In genomic region chr1:111593403-111594127, GRCh38 we compare ENCODE assay signal across 8 cellular contexts. TPM values are rescaled to one million over a fixed set of nuclear protein-coding genes. Genes with fewer than 3 reads are reported as not detected.
DNase-seq lines count a peak whose midpoint lies in the region; ATAC-seq, FAIRE-seq and TF ChIP-seq lines count a peak whose summit lies in the region.

No MANE protein-coding gene starts in this region.

- FAIRE-seq in urothelium cell line (lab: Jason Lieb, UNC), result no peak

- peak overlapping the region; percentile 75 for H3K27ac ChIP-seq in lower lobe of right lung

- TF ChIP-seq CTCF in lower lobe of right lung (IDR thresholded peaks at IDR 0.05), result no peak

- CTCF ChIA-PET in activated naive CD4-positive, alpha-beta T cell treated with anti-CD3 and anti-CD28 coated beads for 36 hours (lab: Charles Lee), result interaction anchor here (0.8 to 4.1 kb wide), 15 partner anchors 8 to 160 kb away, joined by 3 to 18 read pairs (median 4); partner anchors contain the start of gene RAP1A

- H3K36me3 Mint-ChIP-seq in activated naive CD4-positive, alpha-beta T cell treated with anti-CD3 and anti-CD28 coated beads for 36 hours (ENCODE audit: low read depth), result no peaks in the 10 kb centered on the region
- peaks cover 3% of the 10 kb centered on the region for H3K36me3 Mint-ChIP-seq in activated T-helper 2 cell treated with anti-CD3 and anti-CD28 coated beads, Interferon-gamma antibody, Interleukin-2, Interleukin-4, amounts not matched to agents 10 μg/mL and 5 μg/mL and 100 μg/mL, durations not matched to agents 14 hours and 24 hours and 36 hours (ENCODE audit: low read depth)

- peaks cover 65% of the 10 kb centered on the region for H3K4me1 Mint-ChIP-seq in activated naive CD4-positive, alpha-beta T cell treated with anti-CD3 and anti-CD28 coated beads for 36 hours (ENCODE audit: low read depth)
- peaks cover 83% of the 10 kb centered on the region for H3K4me1 Mint-ChIP-seq in activated T-helper 2 cell treated with anti-CD3 and anti-CD28 coated beads, Interferon-gamma antibody, Interleukin-2, Interleukin-4, amounts not matched to agents 10 μg/mL and 5 μg/mL and 100 μg/mL, durations not matched to agents 14 hours and 24 hours and 36 hours (ENCODE audit: low read depth)

- peaks cover 62% of the 10 kb centered on the region for H3K4me1 ChIP-seq in lower lobe of right lung

- H3K27me3 ChIP-seq in lower lobe of right lung (ENCODE audit: low read depth), result no peaks in the 10 kb centered on the region

- no peak for ATAC-seq in lower lobe of right lung

- DNase-seq in activated naive CD4-positive, alpha-beta T cell treated with anti-CD3 and anti-CD28 coated beads for 36 hours, result no peak
- DNase-seq in activated naive CD4-positive, alpha-beta T cell (lab: John Stamatoyannopoulos, UW), result no peak
- no peak for DNase-seq in activated T-helper 2 cell treated with anti-CD3 and anti-CD28 coated beads, Interferon-gamma antibody, Interleukin-2, Interleukin-4, amounts not matched to agents 10 μg/mL and 5 μg/mL and 100 μg/mL, durations not matched to agents 14 hours and 24 hours and 36 hours (ENCODE audit: low spot score)
- DNase-seq in lower lobe of right lung, result no peak
- peak; percentile 46 for DNase-seq in urothelium cell line (ENCODE audit: low spot score)
- no peak for DNase-seq in putamen (ENCODE audit: low spot score)
- no peak for DNase-seq in germinal center (ENCODE audit: low spot score)
- no peak for DNase-seq in occipital lobe (lab: John Stamatoyannopoulos, UW)

- H3K27ac Mint-ChIP-seq in activated naive CD4-positive, alpha-beta T cell treated with anti-CD3 and anti-CD28 coated beads for 36 hours, result peak overlapping the region; percentile 86
- peak overlapping the region; percentile 89 for H3K27ac Mint-ChIP-seq in activated T-helper 2 cell treated with anti-CD3 and anti-CD28 coated beads, Interferon-gamma antibody, Interleukin-2, Interleukin-4, amounts not matched to agents 10 μg/mL and 5 μg/mL and 100 μg/mL, durations not matched to agents 14 hours and 24 hours and 36 hours

- H3K4me3 ChIP-seq in lower lobe of right lung, result no peak overlapping the region

- no peaks in the 10 kb centered on the region for H3K27me3 Mint-ChIP-seq in activated naive CD4-positive, alpha-beta T cell treated with anti-CD3 and anti-CD28 coated beads for 36 hours (ENCODE audit: low read depth)
- H3K27me3 Mint-ChIP-seq in activated T-helper 2 cell treated with anti-CD3 and anti-CD28 coated beads, Interferon-gamma antibody, Interleukin-2, Interleukin-4, amounts not matched to agents 10 μg/mL and 5 μg/mL and 100 μg/mL, durations not matched to agents 14 hours and 24 hours and 36 hours (ENCODE audit: low read depth), result no peaks in the 10 kb centered on the region

- intact Hi-C loops in activated naive CD4-positive, alpha-beta T cell treated with anti-CD3 and anti-CD28 coated beads for 36 hours (cut with micrococcal nuclease), result loop anchor here (1.0 to 10.0 kb wide), 6 partner anchors 23 to 377 kb away; no protein-coding TSS in a partner anchor
- intact Hi-C loops in activated T-helper 2 cell treated with anti-CD3 and anti-CD28 coated beads, Interferon-gamma antibody, Interleukin-2, Interleukin-4, amounts not matched to agents 10 μg/mL and 5 μg/mL and 100 μg/mL, durations not matched to agents 14 hours and 24 hours and 36 hours (cut with micrococcal nuclease), result loop anchor here (1.0 to 10.0 kb wide), 7 partner anchors 8 to 709 kb away; no protein-coding TSS in a partner anchor
- intact Hi-C loops in lower lobe of right lung (cut with DNase I), result no loop called here

- peak overlapping the region; percentile 54 for H3K4me3 Mint-ChIP-seq in activated naive CD4-positive, alpha-beta T cell treated with anti-CD3 and anti-CD28 coated beads for 36 hours
- H3K4me3 Mint-ChIP-seq in activated T-helper 2 cell treated with anti-CD3 and anti-CD28 coated beads, Interferon-gamma antibody, Interleukin-2, Interleukin-4, amounts not matched to agents 10 μg/mL and 5 μg/mL and 100 μg/mL, durations not matched to agents 14 hours and 24 hours and 36 hours (ENCODE audit: low read depth), result peak overlapping the region; percentile 59

- no peaks in the 10 kb centered on the region for H3K36me3 ChIP-seq in lower lobe of right lung

- no peaks in the 10 kb centered on the region for H3K9me3 Mint-ChIP-seq in activated naive CD4-positive, alpha-beta T cell treated with anti-CD3 and anti-CD28 coated beads for 36 hours
- H3K9me3 Mint-ChIP-seq in activated T-helper 2 cell treated with anti-CD3 and anti-CD28 coated beads, Interferon-gamma antibody, Interleukin-2, Interleukin-4, amounts not matched to agents 10 μg/mL and 5 μg/mL and 100 μg/mL, durations not matched to agents 14 hours and 24 hours and 36 hours, result no peaks in the 10 kb centered on the region

- H3K9me3 ChIP-seq in lower lobe of right lung, result no peaks in the 10 kb centered on the region

RNA-seq across cellular contexts. Expression of gene RAP1A, which starts 26.0 kb away (rescaled TPM):
- 100 to 1,000 TPM; 152 to 155 TPM for total RNA-seq in activated naive CD4-positive, alpha-beta T cell treated with anti-CD3 and anti-CD28 coated beads for 36 hours
- total RNA-seq in activated T-helper 2 cell treated with anti-CD3 and anti-CD28 coated beads, Interferon-gamma antibody, Interleukin-2, Interleukin-4, amounts not matched to agents 10 μg/mL and 5 μg/mL and 100 μg/mL, durations not matched to agents 14 hours and 24 hours and 36 hours, result 219 TPM in 2 replicates
- 134 TPM for total RNA-seq in lower lobe of right lung
- total RNA-seq in occipital lobe, result 31.0 TPM
